In the genomic region with DNA sequence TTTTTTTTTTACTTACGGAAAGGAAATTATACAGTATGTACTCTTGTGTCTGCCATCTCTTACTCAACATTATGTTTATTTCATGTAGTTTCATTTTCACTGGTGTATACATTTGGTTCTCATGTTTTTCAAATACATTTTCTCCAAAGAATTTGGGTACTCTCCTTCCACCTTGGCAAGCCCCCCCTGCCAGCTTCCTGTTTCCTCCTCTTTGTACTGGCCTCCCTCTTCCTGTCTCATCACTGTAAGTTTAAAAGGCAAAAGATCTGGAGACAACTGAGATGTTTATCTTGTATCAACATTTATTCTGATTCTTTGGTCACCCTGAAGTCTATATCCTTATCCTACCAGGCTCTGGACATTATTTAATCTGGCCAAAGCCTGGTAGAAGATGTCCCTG, we compare ENCODE assay signal across 20 cellular contexts.
A peak's percentile ranks its signal among the peaks of the same experiment; 100 is the strongest.
DNase-seq lines count a peak whose midpoint lies in the region; ATAC-seq and TF ChIP-seq lines count a peak whose summit lies in the region.
"Had no signal": no experiment of that assay in that cellular context is flagged by ENCODE, and none has a peak within 500 bp of the region (broad histone marks: within the 10 kb centered on the region; RNA-seq: fewer than 3 reads in every experiment).

No MANE protein-coding gene starts in this region.

- no peaks in the 10 kb centered on the region for H3K36me3 Mint-ChIP-seq in activated T-cell treated with anti-CD3 and anti-CD28 coated beads, Interleukin-2, amount 50 U/mL, for 72 hours (ENCODE audit: insufficient read depth in 2 of 2)
- H3K36me3 Mint-ChIP-seq in activated CD8-positive, alpha-beta T cell treated with anti-CD3 and anti-CD28 coated beads for 36 hours (ENCODE audit: low read depth): no peaks in the 10 kb centered on the region
- peaks cover 15% of the 10 kb centered on the region for H3K36me3 Mint-ChIP-seq in nephron (ENCODE audit: low read depth)
- H3K36me3 Mint-ChIP-seq: CD4-positive, alpha-beta memory T cell; stimulated activated effector memory CD8-positive, alpha-beta T cell treated with anti-CD3 and anti-CD28 coated beads, Interleukin-12 subunit alpha, Interleukin-12 subunit beta, amount 100 ng/mL, for 72 hours had no signal

- CTCF ChIA-PET in activated CD8-positive, alpha-beta T cell treated with anti-CD3 and anti-CD28 coated beads for 36 hours (lab: Charles Lee): no interaction called here

- peak overlapping the region; percentile 52 for H3K27ac Mint-ChIP-seq in activated T-cell treated with anti-CD3 and anti-CD28 coated beads, Interleukin-2, amount 50 U/mL, for 72 hours
- peak overlapping the region; percentile 7 for H3K27ac Mint-ChIP-seq in activated CD8-positive, alpha-beta T cell treated with anti-CD3 and anti-CD28 coated beads for 36 hours
- peak overlapping the region; percentile 5 to 24 (median 17) for H3K27ac Mint-ChIP-seq in nephron
- H3K27ac Mint-ChIP-seq: effector memory CD8-positive, alpha-beta T cell; stimulated activated effector memory CD8-positive, alpha-beta T cell treated with anti-CD3 and anti-CD28 coated beads, Interleukin-12 subunit alpha, Interleukin-12 subunit beta, amount 100 ng/mL, for 72 hours had no signal

- H3K9me3 Mint-ChIP-seq in activated T-cell treated with anti-CD3 and anti-CD28 coated beads, Interleukin-2, amount 50 U/mL, for 72 hours: no peaks in the 10 kb centered on the region
- no peaks in the 10 kb centered on the region for H3K9me3 Mint-ChIP-seq in activated CD8-positive, alpha-beta T cell treated with anti-CD3 and anti-CD28 coated beads for 36 hours
- no peaks in the 10 kb centered on the region for H3K9me3 Mint-ChIP-seq in nephron
- H3K9me3 Mint-ChIP-seq: CD4-positive, alpha-beta memory T cell; effector memory CD8-positive, alpha-beta T cell; stimulated activated effector memory CD8-positive, alpha-beta T cell treated with anti-CD3 and anti-CD28 coated beads, Interleukin-12 subunit alpha, Interleukin-12 subunit beta, amount 100 ng/mL, for 72 hours had no signal

- no peaks in the 10 kb centered on the region for H3K27me3 Mint-ChIP-seq in activated T-cell treated with anti-CD3 and anti-CD28 coated beads, Interleukin-2, amount 50 U/mL, for 72 hours (ENCODE audit: low read depth)
- no peaks in the 10 kb centered on the region for H3K27me3 Mint-ChIP-seq in activated CD8-positive, alpha-beta T cell treated with anti-CD3 and anti-CD28 coated beads for 36 hours
- H3K27me3 Mint-ChIP-seq in nephron (ENCODE audit: low read depth): no peaks in the 10 kb centered on the region
- H3K27me3 Mint-ChIP-seq: CD4-positive, alpha-beta memory T cell had no signal

- no peak overlapping the region for H3K4me3 Mint-ChIP-seq in activated T-cell treated with anti-CD3 and anti-CD28 coated beads, Interleukin-2, amount 50 U/mL, for 72 hours
- H3K4me3 Mint-ChIP-seq in activated CD8-positive, alpha-beta T cell treated with anti-CD3 and anti-CD28 coated beads for 36 hours: no peak overlapping the region
- no peak overlapping the region for H3K4me3 Mint-ChIP-seq in nephron
- H3K4me3 Mint-ChIP-seq: effector memory CD8-positive, alpha-beta T cell; stimulated activated effector memory CD8-positive, alpha-beta T cell treated with anti-CD3 and anti-CD28 coated beads, Interleukin-12 subunit alpha, Interleukin-12 subunit beta, amount 100 ng/mL, for 72 hours had no signal

- intact Hi-C loops in activated CD8-positive, alpha-beta T cell treated with anti-CD3 and anti-CD28 coated beads for 36 hours (cut with micrococcal nuclease): no loop called here

- DNase-seq in activated T-cell treated with anti-CD3 and anti-CD28 coated beads, Interleukin-2, amount 50 U/mL, for 72 hours: no peak
- no peak for DNase-seq in activated T-cell treated with anti-CD3 and anti-CD28 coated beads, Interleukin-2, amount 50 U/mL, for 1 hour
- peak; percentile 19 for DNase-seq in EH (ENCODE audit: low read depth)
- DNase-seq in activated CD8-positive, alpha-beta T cell treated with anti-CD3 and anti-CD28 coated beads for 36 hours: no peak
- DNase-seq: activated CD4-positive, alpha-beta T cell treated with anti-CD3 and anti-CD28 coated beads for 1 hour; activated CD8-positive, alpha-beta memory T cell treated with anti-CD3 and anti-CD28 coated beads, Interleukin-2, amount 50 U/mL, for 48 hours; activated gamma-delta T cell treated with Interleukin-2 at 50 U/mL for 16 hours; CD4-positive, alpha-beta memory T cell; effector memory CD8-positive, alpha-beta T cell; KBM-7; left cardiac atrium; MV-4-11; NCI-H1694 treated with DMSO at 0.1 percent for 48 hours; RPMI8226; testis had no signal

- no peak for TF ChIP-seq CTCF in activated CD8-positive, alpha-beta T cell treated with anti-CD3 and anti-CD28 coated beads for 36 hours (IDR thresholded peaks at IDR 0.05)
- no peak for TF ChIP-seq CTCF in nephron (IDR thresholded peaks at IDR 0.05; ENCODE audit: unreplicated experiment in 3 of 3)

- H3K4me1 Mint-ChIP-seq in activated T-cell treated with anti-CD3 and anti-CD28 coated beads, Interleukin-2, amount 50 U/mL, for 72 hours (ENCODE audit: low read depth): peaks cover 13% of the 10 kb centered on the region
- H3K4me1 Mint-ChIP-seq in activated CD8-positive, alpha-beta T cell treated with anti-CD3 and anti-CD28 coated beads for 36 hours (ENCODE audit: low read depth): peaks cover 6% of the 10 kb centered on the region
- H3K4me1 Mint-ChIP-seq in nephron: peaks cover 44% of the 10 kb centered on the region
- H3K4me1 Mint-ChIP-seq: stimulated activated effector memory CD8-positive, alpha-beta T cell treated with anti-CD3 and anti-CD28 coated beads, Interleukin-12 subunit alpha, Interleukin-12 subunit beta, amount 100 ng/mL, for 72 hours had no signal

- no peak for ATAC-seq in activated T-cell treated with anti-CD3 and anti-CD28 coated beads, Interleukin-2, amount 50 U/mL, for 72 hours (replicated peaks in 1 of 2)
- no peak for ATAC-seq in activated CD8-positive, alpha-beta T cell treated with anti-CD3 and anti-CD28 coated beads for 36 hours
- ATAC-seq in GM21423 (IDR thresholded peaks at IDR 0.05; ENCODE audit: unreplicated experiment) (no peak), HG02623 (IDR thresholded peaks at IDR 0.05; ENCODE audit: unreplicated experiment) (no peak), GM19351 (IDR thresholded peaks at IDR 0.05; ENCODE audit: unreplicated experiment) (no peak)
- ATAC-seq: effector memory CD8-positive, alpha-beta T cell; stimulated activated effector memory CD8-positive, alpha-beta T cell treated with anti-CD3 and anti-CD28 coated beads, Interleukin-12 subunit alpha, Interleukin-12 subunit beta, amount 100 ng/mL, for 72 hours had no signal

- POLR2A ChIA-PET in activated CD8-positive, alpha-beta T cell treated with anti-CD3 and anti-CD28 coated beads for 36 hours (lab: Charles Lee): no interaction called here
